9 cellular contexts compared by ENCODE assay signal in the genomic region with DNA sequence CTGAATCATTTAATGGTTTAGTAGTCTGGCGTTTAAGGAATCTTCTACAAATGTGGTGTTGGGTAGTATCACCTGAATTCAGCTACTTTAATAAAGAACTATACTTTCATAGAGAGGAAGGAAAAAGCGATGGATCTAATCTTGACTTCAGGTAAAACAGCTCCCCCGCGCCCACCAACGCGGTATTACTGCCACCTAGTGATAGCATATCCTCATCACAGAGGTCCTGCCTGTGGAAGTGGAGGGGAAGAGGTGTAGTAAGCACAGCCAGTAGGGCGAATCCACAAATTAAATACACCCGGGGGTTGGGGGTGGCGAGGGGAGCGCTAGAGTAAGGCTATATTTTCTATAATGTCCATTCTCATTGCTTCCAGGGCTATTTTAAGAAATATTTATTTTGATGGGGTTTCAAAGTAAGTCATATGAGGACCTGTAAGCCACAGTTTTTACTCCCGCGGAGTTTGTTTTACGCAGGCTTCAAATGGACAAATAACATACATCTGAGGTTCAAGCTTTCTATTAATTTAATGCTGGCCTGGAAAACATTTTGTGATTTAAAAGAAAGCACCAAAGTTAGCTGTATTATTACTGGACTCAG. TPM values are rescaled to one million over a fixed set of nuclear protein-coding genes. Genes with fewer than 3 reads are reported as not detected.
DNase-seq lines count a peak whose midpoint lies in the region; ATAC-seq and TF ChIP-seq lines count a peak whose summit lies in the region.
"Had no signal": no experiment of that assay in that cellular context is flagged by ENCODE, and none has a peak within 500 bp of the region (broad histone marks: within the 10 kb centered on the region; RNA-seq: fewer than 3 reads in every experiment).

No MANE protein-coding gene starts in this region.

- H3K36me3 Mint-ChIP-seq in Calu3 (ENCODE audit: insufficient read depth, unreplicated experiment): no peaks in the 10 kb centered on the region
- H3K36me3 Mint-ChIP-seq in activated T-helper 1 cell treated with anti-CD3 and anti-CD28 coated beads, Interleukin-12 subunit alpha, Interleukin-12 subunit beta, Interleukin-2, Interleukin-4 antibody, amounts not matched to agents 30 ng/mL and 10 ng/mL and 1 ng/mL, durations not matched to agents 14 hours and 24 hours and 36 hours (ENCODE audit: low read depth): no peaks in the 10 kb centered on the region
- H3K36me3 Mint-ChIP-seq: activated naive CD8-positive, alpha-beta T cell had no signal

- no peaks in the 10 kb centered on the region for H3K9me3 ChIP-seq in sigmoid colon

- no peak for TF ChIP-seq EP300 in sigmoid colon (IDR thresholded peaks at IDR 0.05)

- ATAC-seq in GM19463 (IDR thresholded peaks at IDR 0.05; ENCODE audit: unreplicated experiment) (peak; percentile 92), HG03460 (IDR thresholded peaks at IDR 0.05; ENCODE audit: unreplicated experiment) (peak; percentile 91)

- H3K4me3 ChIP-seq in sigmoid colon: no peak overlapping the region

- CTCF ChIA-PET in Calu3 (lab: Charles Lee): interaction anchor here (1.1 to 2.5 kb wide), 4 partner anchors 9 to 345 kb away, joined by 3 to 10 read pairs (median 6); a partner anchor contains a TSS

- TF ChIP-seq CTCF in Calu3 (IDR thresholded peaks at IDR 0.05; ENCODE audit: unreplicated experiment) (peak; percentile 68), sigmoid colon (IDR thresholded peaks at IDR 0.05) (peak in 3 of 4 experiments; percentile 14 to 26 (median 22))

- no peaks in the 10 kb centered on the region for H3K4me1 Mint-ChIP-seq in Calu3 (ENCODE audit: low read depth, unreplicated experiment)
- peaks cover 16% of the 10 kb centered on the region for H3K4me1 Mint-ChIP-seq in activated T-helper 1 cell treated with anti-CD3 and anti-CD28 coated beads, Interleukin-12 subunit alpha, Interleukin-12 subunit beta, Interleukin-2, Interleukin-4 antibody, amounts not matched to agents 30 ng/mL and 10 ng/mL and 1 ng/mL, durations not matched to agents 14 hours and 24 hours and 36 hours (ENCODE audit: low read depth)

- no TSS peak for BruUV-seq in Calu3 (replicated peaks; lab: Mats Ljungman, UMichigan)

- no peaks in the 10 kb centered on the region for H3K27me3 Mint-ChIP-seq in Calu3 (ENCODE audit: unreplicated experiment)
- H3K27me3 Mint-ChIP-seq in activated T-helper 1 cell treated with anti-CD3 and anti-CD28 coated beads, Interleukin-12 subunit alpha, Interleukin-12 subunit beta, Interleukin-2, Interleukin-4 antibody, amounts not matched to agents 30 ng/mL and 10 ng/mL and 1 ng/mL, durations not matched to agents 14 hours and 24 hours and 36 hours (ENCODE audit: insufficient read depth): peaks cover 11% of the 10 kb centered on the region

- H3K27ac Mint-ChIP-seq in Calu3 (ENCODE audit: unreplicated experiment): no peak overlapping the region
- H3K27ac Mint-ChIP-seq in activated T-helper 1 cell treated with anti-CD3 and anti-CD28 coated beads, Interleukin-12 subunit alpha, Interleukin-12 subunit beta, Interleukin-2, Interleukin-4 antibody, amounts not matched to agents 30 ng/mL and 10 ng/mL and 1 ng/mL, durations not matched to agents 14 hours and 24 hours and 36 hours: no peak overlapping the region
- H3K27ac Mint-ChIP-seq: activated naive CD8-positive, alpha-beta T cell had no signal

- DNase-seq in Calu3: peak; percentile 70
- peak; percentile 50 for DNase-seq in RPMI7951 (ENCODE audit: low read depth)
- DNase-seq in activated T-helper 1 cell treated with anti-CD3 and anti-CD28 coated beads, Interleukin-12 subunit alpha, Interleukin-12 subunit beta, Interleukin-2, Interleukin-4 antibody, amounts not matched to agents 30 ng/mL and 10 ng/mL and 1 ng/mL, durations not matched to agents 14 hours and 24 hours and 36 hours (ENCODE audit: low spot score): peak; percentile 63
- DNase-seq in glomerular endothelial cell (ENCODE audit: extremely low read depth, low read depth, low spot score): peak; percentile 3
- no peak for DNase-seq in sigmoid colon
- no peak for DNase-seq in NCI-H2196 (lab: John Stamatoyannopoulos, UW; ENCODE audit: unreplicated experiment)

- H3K36me3 ChIP-seq in sigmoid colon: no peaks in the 10 kb centered on the region

- 19 to 25% methylated on average over 13 of the region's 13 CpGs for WGBS in sigmoid colon, 2 donors

- H3K27ac ChIP-seq in sigmoid colon: no peak overlapping the region

- H3K4me3 Mint-ChIP-seq in Calu3 (ENCODE audit: low read depth, unreplicated experiment): no peak overlapping the region
- no peak overlapping the region for H3K4me3 Mint-ChIP-seq in activated T-helper 1 cell treated with anti-CD3 and anti-CD28 coated beads, Interleukin-12 subunit alpha, Interleukin-12 subunit beta, Interleukin-2, Interleukin-4 antibody, amounts not matched to agents 30 ng/mL and 10 ng/mL and 1 ng/mL, durations not matched to agents 14 hours and 24 hours and 36 hours
- H3K4me3 Mint-ChIP-seq: activated naive CD8-positive, alpha-beta T cell had no signal

- peaks cover 3% of the 10 kb centered on the region for H3K9me3 Mint-ChIP-seq in Calu3 (ENCODE audit: low read depth, unreplicated experiment)
- H3K9me3 Mint-ChIP-seq in activated T-helper 1 cell treated with anti-CD3 and anti-CD28 coated beads, Interleukin-12 subunit alpha, Interleukin-12 subunit beta, Interleukin-2, Interleukin-4 antibody, amounts not matched to agents 30 ng/mL and 10 ng/mL and 1 ng/mL, durations not matched to agents 14 hours and 24 hours and 36 hours: no peaks in the 10 kb centered on the region

- H3K27me3 ChIP-seq in sigmoid colon: no peaks in the 10 kb centered on the region

- no peak for TF ChIP-seq POLR2A in sigmoid colon (IDR thresholded peaks at IDR 0.05)

- intact Hi-C loops in Calu3 (cut with micrococcal nuclease; ENCODE audit: unreplicated experiment): loop anchor here (1.0 to 10.0 kb wide), 4 partner anchors 84 to 338 kb away; no protein-coding TSS in a partner anchor
- intact Hi-C loops in activated T-helper 1 cell treated with anti-CD3 and anti-CD28 coated beads, Interleukin-12 subunit alpha, Interleukin-12 subunit beta, Interleukin-2, Interleukin-4 antibody, amounts not matched to agents 30 ng/mL and 10 ng/mL and 1 ng/mL, durations not matched to agents 14 hours and 24 hours and 36 hours (cut with micrococcal nuclease): loop anchor here (1.0 to 2.0 kb wide), 3 partner anchors 247 to 690 kb away; no protein-coding TSS in a partner anchor
- intact Hi-C loops in sigmoid colon (cut with DNase I): loop anchor here (5.0 kb wide), 1 partner anchor 246 kb away; a partner anchor contains a TSS

- peaks cover 0 to 12% (median 3%) of the 10 kb centered on the region in 4 donors for H3K4me1 ChIP-seq in sigmoid colon

RNA-seq across cellular contexts. Expression of a gene that starts 8.3 kb away (rescaled TPM):
- total RNA-seq in Calu3 (2022) (25.9 and 30.6 TPM in 2 replicates), glomerular endothelial cell (not detected in 2 replicates), sigmoid colon (1 to 10 TPM in 3 of 4 donors, under 1 TPM in 1; 0.36 to 2.0 (median 1.2) TPM)
- total RNA-seq in RPMI7951 (2014; rRNA removed; shearing (Covaris generic)): not detected in 2 replicates
- 38.8 and 40.2 TPM in 2 replicates for total RNA-seq in activated T-helper 1 cell treated with anti-CD3 and anti-CD28 coated beads, Interleukin-12 subunit alpha, Interleukin-12 subunit beta, Interleukin-2, Interleukin-4 antibody, amounts not matched to agents 30 ng/mL and 10 ng/mL and 1 ng/mL, durations not matched to agents 14 hours and 24 hours and 36 hours
- 10 to 100 TPM in 1 of 3 donors, 1 to 10 TPM in 2; 1.2 to 17.9 (median 3.0) TPM for polyA plus RNA-seq in sigmoid colon

Comparison
In these comparisons a context has a peak if more than half of its experiments do, and no peak if none do; other contexts are left out.
1. DNase-seq: peak in Calu3 (single experiment), RPMI7951 (single experiment), activated T-helper 1 cell treated with anti-CD3 and anti-CD28 coated beads, Interleukin-12 subunit alpha, Interleukin-12 subunit beta, Interleukin-2, Interleukin-4 antibody, amounts not matched to agents 30 ng/mL and 10 ng/mL and 1 ng/mL, durations not matched to agents 14 hours and 24 hours and 36 hours (single experiment) and glomerular endothelial cell (single experiment); none in sigmoid colon (single experiment) and NCI-H2196 (single experiment).